Comparison of ENCODE assay signal across 1 cellular context in the genomic region with DNA sequence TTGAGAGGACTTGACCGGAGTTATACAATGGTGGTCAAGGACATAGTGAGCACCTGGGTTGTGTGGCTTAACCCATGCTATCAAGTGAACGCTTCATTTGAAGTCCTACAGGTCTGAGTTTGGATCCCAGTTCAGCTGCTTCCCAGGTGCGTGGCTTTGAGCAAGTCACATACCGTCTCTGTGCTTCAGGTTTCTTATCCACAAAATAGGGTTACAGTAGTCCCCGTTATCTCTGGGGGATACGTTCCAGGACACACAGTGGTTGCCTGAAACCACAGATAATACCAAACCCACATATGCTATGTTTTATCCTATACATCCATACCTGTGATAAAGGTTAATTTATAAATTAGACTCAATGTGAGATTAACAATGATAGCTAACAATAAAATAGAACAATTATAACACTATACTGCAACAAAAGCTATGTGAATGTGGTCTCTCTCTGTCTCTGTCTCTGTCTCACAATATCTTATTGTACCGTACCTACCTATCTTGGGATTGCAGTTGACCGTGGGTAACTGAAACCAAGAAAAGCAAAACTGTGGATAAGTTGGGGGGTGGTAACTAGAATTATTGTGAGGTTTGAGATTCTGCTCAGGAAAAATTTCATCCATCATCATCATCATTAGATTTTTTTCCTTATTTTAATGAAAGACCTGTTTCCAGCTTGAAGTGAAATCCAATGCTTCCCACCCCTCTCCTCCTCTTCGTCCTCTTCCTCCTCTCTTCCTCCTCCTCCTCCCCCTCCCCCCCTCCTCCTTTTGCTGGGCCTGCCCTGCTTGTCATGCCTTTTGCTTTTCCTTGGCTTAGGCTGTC.
A peak's percentile ranks its signal among the peaks of the same experiment; 100 is the strongest.
TF ChIP-seq lines count a peak whose summit lies in the region.

No MANE protein-coding gene starts in this region.

TF ChIP-seq in K562, 482 proteins besides CTCF, POLR2A, EP300 and RAD21 (continued from another document):
- TF ChIP-seq, protein P1, sequence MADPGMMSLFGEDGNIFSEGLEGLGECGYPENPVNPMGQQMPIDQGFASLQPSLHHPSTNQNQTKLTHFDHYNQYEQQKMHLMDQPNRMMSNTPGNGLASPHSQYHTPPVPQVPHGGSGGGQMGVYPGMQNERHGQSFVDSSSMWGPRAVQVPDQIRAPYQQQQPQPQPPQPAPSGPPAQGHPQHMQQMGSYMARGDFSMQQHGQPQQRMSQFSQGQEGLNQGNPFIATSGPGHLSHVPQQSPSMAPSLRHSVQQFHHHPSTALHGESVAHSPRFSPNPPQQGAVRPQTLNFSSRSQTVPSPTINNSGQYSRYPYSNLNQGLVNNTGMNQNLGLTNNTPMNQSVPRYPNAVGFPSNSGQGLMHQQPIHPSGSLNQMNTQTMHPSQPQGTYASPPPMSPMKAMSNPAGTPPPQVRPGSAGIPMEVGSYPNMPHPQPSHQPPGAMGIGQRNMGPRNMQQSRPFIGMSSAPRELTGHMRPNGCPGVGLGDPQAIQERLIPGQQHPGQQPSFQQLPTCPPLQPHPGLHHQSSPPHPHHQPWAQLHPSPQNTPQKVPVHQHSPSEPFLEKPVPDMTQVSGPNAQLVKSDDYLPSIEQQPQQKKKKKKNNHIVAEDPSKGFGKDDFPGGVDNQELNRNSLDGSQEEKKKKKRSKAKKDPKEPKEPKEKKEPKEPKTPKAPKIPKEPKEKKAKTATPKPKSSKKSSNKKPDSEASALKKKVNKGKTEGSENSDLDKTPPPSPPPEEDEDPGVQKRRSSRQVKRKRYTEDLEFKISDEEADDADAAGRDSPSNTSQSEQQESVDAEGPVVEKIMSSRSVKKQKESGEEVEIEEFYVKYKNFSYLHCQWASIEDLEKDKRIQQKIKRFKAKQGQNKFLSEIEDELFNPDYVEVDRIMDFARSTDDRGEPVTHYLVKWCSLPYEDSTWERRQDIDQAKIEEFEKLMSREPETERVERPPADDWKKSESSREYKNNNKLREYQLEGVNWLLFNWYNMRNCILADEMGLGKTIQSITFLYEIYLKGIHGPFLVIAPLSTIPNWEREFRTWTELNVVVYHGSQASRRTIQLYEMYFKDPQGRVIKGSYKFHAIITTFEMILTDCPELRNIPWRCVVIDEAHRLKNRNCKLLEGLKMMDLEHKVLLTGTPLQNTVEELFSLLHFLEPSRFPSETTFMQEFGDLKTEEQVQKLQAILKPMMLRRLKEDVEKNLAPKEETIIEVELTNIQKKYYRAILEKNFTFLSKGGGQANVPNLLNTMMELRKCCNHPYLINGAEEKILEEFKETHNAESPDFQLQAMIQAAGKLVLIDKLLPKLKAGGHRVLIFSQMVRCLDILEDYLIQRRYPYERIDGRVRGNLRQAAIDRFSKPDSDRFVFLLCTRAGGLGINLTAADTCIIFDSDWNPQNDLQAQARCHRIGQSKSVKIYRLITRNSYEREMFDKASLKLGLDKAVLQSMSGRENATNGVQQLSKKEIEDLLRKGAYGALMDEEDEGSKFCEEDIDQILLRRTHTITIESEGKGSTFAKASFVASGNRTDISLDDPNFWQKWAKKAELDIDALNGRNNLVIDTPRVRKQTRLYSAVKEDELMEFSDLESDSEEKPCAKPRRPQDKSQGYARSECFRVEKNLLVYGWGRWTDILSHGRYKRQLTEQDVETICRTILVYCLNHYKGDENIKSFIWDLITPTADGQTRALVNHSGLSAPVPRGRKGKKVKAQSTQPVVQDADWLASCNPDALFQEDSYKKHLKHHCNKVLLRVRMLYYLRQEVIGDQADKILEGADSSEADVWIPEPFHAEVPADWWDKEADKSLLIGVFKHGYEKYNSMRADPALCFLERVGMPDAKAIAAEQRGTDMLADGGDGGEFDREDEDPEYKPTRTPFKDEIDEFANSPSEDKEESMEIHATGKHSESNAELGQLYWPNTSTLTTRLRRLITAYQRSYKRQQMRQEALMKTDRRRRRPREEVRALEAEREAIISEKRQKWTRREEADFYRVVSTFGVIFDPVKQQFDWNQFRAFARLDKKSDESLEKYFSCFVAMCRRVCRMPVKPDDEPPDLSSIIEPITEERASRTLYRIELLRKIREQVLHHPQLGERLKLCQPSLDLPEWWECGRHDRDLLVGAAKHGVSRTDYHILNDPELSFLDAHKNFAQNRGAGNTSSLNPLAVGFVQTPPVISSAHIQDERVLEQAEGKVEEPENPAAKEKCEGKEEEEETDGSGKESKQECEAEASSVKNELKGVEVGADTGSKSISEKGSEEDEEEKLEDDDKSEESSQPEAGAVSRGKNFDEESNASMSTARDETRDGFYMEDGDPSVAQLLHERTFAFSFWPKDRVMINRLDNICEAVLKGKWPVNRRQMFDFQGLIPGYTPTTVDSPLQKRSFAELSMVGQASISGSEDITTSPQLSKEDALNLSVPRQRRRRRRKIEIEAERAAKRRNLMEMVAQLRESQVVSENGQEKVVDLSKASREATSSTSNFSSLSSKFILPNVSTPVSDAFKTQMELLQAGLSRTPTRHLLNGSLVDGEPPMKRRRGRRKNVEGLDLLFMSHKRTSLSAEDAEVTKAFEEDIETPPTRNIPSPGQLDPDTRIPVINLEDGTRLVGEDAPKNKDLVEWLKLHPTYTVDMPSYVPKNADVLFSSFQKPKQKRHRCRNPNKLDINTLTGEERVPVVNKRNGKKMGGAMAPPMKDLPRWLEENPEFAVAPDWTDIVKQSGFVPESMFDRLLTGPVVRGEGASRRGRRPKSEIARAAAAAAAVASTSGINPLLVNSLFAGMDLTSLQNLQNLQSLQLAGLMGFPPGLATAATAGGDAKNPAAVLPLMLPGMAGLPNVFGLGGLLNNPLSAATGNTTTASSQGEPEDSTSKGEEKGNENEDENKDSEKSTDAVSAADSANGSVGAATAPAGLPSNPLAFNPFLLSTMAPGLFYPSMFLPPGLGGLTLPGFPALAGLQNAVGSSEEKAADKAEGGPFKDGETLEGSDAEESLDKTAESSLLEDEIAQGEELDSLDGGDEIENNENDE (IDR thresholded peaks at IDR 0.05; ENCODE audit: low read depth, low read length) = no peak
- TF ChIP-seq, protein P2, sequence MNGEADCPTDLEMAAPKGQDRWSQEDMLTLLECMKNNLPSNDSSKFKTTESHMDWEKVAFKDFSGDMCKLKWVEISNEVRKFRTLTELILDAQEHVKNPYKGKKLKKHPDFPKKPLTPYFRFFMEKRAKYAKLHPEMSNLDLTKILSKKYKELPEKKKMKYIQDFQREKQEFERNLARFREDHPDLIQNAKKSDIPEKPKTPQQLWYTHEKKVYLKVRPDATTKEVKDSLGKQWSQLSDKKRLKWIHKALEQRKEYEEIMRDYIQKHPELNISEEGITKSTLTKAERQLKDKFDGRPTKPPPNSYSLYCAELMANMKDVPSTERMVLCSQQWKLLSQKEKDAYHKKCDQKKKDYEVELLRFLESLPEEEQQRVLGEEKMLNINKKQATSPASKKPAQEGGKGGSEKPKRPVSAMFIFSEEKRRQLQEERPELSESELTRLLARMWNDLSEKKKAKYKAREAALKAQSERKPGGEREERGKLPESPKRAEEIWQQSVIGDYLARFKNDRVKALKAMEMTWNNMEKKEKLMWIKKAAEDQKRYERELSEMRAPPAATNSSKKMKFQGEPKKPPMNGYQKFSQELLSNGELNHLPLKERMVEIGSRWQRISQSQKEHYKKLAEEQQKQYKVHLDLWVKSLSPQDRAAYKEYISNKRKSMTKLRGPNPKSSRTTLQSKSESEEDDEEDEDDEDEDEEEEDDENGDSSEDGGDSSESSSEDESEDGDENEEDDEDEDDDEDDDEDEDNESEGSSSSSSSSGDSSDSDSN (IDR thresholded peaks at IDR 0.05; ENCODE audit: borderline replicate concordance in 1 of 2, low read depth in 2 of 2, low read length in 2 of 2) = no peak
- TF ChIP-seq FIP1L1 (IDR thresholded peaks at IDR 0.05; ENCODE audit: low read depth, low read length, poor library complexity, severe bottlenecking) (no peak), RCOR1 (IDR thresholded peaks at IDR 0.05; ENCODE audit: borderline replicate concordance in 1 of 2, low read depth in 2 of 2, low read length in 2 of 2) (peak in 1 of 2 experiments; percentile 37; a peak in 1 of 4 replicates), NFXL1 (CRISPR knock-in tag; IDR thresholded peaks at IDR 0.05) (no peak), SMARCC2 (IDR thresholded peaks at IDR 0.05; ENCODE audit: low read depth) (peak; percentile 42; the same call in 1 of the 2 replicates), NFE2 (IDR thresholded peaks at IDR 0.05; ENCODE audit: low read depth) (peak; percentile 64; the same call in 1 of the 2 replicates), TEAD2 (tag; IDR thresholded peaks at IDR 0.05) (peak; percentile 18; the same call in 1 of the 2 replicates), ZBTB1 (CRISPR knock-in tag; IDR thresholded peaks at IDR 0.05; ENCODE audit: borderline replicate concordance, low read depth) (no peak), ZNF133 (CRISPR knock-in tag; IDR thresholded peaks at IDR 0.05) (no peak), CBFA2T3 (IDR thresholded peaks at IDR 0.05) (peak; percentile 97), NFIC (IDR thresholded peaks at IDR 0.05) (peak; percentile 86), PYGO2 (tag; IDR thresholded peaks at IDR 0.05) (no peak), GATAD2B (IDR thresholded peaks at IDR 0.05; ENCODE audit: borderline replicate concordance) (peak; percentile 85), TGIF2 (CRISPR knock-in tag; IDR thresholded peaks at IDR 0.05) (no peak), RBM25 (IDR thresholded peaks at IDR 0.05; ENCODE audit: low read depth, low read length, severe bottlenecking) (no peak), L3MBTL2 (IDR thresholded peaks at IDR 0.05) (peak; percentile 47), ZNF384 (IDR thresholded peaks at IDR 0.05; ENCODE audit: low read depth, low read length) (no peak), SRSF1 (IDR thresholded peaks at IDR 0.05; ENCODE audit: low read depth, low read length) (no peak), XRCC3 (IDR thresholded peaks at IDR 0.05) (no peak), SUPT5H (IDR thresholded peaks at IDR 0.05) (no peak), ZEB2 (IDR thresholded peaks at IDR 0.05) (peak; percentile 78), KAT7 (CRISPR knock-in tag; IDR thresholded peaks at IDR 0.05; ENCODE audit: borderline replicate concordance) (no peak), SMARCA5 (IDR thresholded peaks at IDR 0.05) (no peak), NCOR1 (IDR thresholded peaks at IDR 0.05) (peak; percentile 94), NFATC3 (IDR thresholded peaks at IDR 0.05) (0 out of 2 replicates have a peak, but pooled peaks have one; percentile 29), HMG20A (CRISPR knock-in tag; conservative IDR thresholded peaks at IDR 0.05) (no peak), KLF1 (tag; IDR thresholded peaks at IDR 0.05) (no peak)
- TF ChIP-seq, protein P3, sequence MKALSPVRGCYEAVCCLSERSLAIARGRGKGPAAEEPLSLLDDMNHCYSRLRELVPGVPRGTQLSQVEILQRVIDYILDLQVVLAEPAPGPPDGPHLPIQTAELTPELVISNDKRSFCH (CRISPR knock-in tag; IDR thresholded peaks at IDR 0.05) = no peak
- TF ChIP-seq, protein P3 (tag; IDR thresholded peaks at IDR 0.05) = no peak
- TF ChIP-seq, protein P4, sequence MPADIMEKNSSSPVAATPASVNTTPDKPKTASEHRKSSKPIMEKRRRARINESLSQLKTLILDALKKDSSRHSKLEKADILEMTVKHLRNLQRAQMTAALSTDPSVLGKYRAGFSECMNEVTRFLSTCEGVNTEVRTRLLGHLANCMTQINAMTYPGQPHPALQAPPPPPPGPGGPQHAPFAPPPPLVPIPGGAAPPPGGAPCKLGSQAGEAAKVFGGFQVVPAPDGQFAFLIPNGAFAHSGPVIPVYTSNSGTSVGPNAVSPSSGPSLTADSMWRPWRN (IDR thresholded peaks at IDR 0.05; ENCODE audit: low read depth) = peak; percentile 46; the same call in 1 of the 2 replicates
- TF ChIP-seq, protein P5, sequence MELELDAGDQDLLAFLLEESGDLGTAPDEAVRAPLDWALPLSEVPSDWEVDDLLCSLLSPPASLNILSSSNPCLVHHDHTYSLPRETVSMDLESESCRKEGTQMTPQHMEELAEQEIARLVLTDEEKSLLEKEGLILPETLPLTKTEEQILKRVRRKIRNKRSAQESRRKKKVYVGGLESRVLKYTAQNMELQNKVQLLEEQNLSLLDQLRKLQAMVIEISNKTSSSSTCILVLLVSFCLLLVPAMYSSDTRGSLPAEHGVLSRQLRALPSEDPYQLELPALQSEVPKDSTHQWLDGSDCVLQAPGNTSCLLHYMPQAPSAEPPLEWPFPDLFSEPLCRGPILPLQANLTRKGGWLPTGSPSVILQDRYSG (tag; conservative IDR thresholded peaks at IDR 0.05; ENCODE audit: low read depth) = 0 out of 2 replicates have a peak, but pooled peaks have one; percentile 25
- TF ChIP-seq, protein P6, sequence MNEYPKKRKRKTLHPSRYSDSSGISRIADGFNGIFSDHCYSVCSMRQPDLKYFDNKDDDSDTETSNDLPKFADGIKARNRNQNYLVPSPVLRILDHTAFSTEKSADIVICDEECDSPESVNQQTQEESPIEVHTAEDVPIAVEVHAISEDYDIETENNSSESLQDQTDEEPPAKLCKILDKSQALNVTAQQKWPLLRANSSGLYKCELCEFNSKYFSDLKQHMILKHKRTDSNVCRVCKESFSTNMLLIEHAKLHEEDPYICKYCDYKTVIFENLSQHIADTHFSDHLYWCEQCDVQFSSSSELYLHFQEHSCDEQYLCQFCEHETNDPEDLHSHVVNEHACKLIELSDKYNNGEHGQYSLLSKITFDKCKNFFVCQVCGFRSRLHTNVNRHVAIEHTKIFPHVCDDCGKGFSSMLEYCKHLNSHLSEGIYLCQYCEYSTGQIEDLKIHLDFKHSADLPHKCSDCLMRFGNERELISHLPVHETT (CRISPR knock-in tag; conservative IDR thresholded peaks at IDR 0.05 in 1 of 2, IDR thresholded peaks at IDR 0.05 in 1 of 2) = no peak; a peak in 1 of 4 replicates
- TF ChIP-seq, protein P7, sequence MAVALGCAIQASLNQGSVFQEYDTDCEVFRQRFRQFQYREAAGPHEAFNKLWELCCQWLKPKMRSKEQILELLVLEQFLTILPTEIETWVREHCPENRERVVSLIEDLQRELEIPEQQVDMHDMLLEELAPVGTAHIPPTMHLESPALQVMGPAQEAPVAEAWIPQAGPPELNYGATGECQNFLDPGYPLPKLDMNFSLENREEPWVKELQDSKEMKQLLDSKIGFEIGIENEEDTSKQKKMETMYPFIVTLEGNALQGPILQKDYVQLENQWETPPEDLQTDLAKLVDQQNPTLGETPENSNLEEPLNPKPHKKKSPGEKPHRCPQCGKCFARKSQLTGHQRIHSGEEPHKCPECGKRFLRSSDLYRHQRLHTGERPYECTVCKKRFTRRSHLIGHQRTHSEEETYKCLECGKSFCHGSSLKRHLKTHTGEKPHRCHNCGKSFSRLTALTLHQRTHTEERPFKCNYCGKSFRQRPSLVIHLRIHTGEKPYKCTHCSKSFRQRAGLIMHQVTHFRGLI (CRISPR knock-in tag; IDR thresholded peaks at IDR 0.05) = no peak
TF ChIP-seq in K562: peak in this region for 82.
